ENCODE assay signal across 8 cellular contexts in the genomic region with DNA sequence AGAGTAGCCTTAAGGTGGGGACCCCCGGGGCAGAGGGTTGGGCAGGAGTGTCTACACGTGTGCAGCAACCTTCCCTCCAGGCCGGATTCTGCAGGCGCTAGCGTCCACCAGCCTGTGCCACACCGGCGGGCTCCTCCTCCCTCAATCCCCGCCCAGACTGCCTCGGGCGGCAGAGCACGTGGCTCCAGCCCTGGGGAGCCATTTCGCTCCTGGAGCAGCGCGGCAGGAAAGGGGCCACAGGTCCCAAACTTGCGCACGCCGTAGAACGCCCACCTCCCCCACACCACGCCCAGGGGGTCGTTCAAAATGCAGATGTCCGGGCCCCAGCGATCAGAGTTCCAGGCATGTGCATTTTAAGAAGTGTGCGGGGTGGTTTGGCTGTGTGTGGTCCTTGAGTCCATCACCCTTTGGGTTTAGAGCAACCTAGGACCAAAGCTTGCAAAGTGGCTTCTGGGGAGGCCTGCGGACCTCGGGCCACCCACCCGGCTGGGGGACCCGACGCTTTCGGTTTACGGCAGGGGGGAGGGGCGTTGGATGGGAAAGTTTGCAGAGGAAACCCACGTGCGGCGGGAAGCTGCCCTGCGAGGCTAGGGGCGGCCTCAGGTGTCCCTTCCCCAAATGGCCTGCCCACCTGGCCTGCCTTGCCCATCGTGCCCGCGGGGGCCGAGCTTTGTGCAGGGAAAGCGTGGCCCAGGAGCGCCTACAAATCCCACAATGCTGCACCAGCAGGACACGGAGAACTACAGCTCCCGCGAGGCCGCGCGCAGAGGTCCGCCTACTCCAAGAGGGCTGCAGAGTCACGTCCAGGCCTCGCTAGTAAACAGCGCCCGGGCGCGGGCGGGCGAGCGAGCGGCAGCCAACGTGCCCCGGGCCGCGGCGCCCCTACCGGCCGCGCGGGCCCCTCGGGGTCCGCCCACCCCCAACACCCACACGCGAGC. TPM values are rescaled to one million over a fixed set of nuclear protein-coding genes. Genes with fewer than 3 reads are reported as not detected.
A peak's percentile ranks its signal among the peaks of the same experiment; 100 is the strongest.
DNase-seq lines count a peak whose midpoint lies in the region; ATAC-seq and TF ChIP-seq lines count a peak whose summit lies in the region.

No MANE protein-coding gene starts in this region.

- 0 out of 2 replicates have a peak, but pooled peaks cover 4% of the 10 kb centered on the region for H3K36me3 ChIP-seq in HUES64 (ENCODE audit: insufficient read depth, low read length)
- H3K36me3 ChIP-seq in OCI-LY3 (replicated peaks; ENCODE audit: low read depth, low read length): peaks cover 7% of the 10 kb centered on the region
- H3K36me3 ChIP-seq in mucosa of stomach (ENCODE audit: control insufficient read depth, insufficient read depth, low read length): no peaks in the 10 kb centered on the region

- peaks cover 4% of the 10 kb centered on the region for H3K4me1 ChIP-seq in HUES64 (ENCODE audit: insufficient read depth, low read length)
- H3K4me1 ChIP-seq in OCI-LY3 (ENCODE audit: low read length): peaks cover 8% of the 10 kb centered on the region
- peaks cover 11% of the 10 kb centered on the region for H3K4me1 ChIP-seq in mucosa of stomach (ENCODE audit: control insufficient read depth, insufficient read depth, low read length)

- H3K9me3 ChIP-seq in HUES64 (ENCODE audit: insufficient read depth, low read depth, low read length) (no peaks in the 10 kb centered on the region), OCI-LY3 (ENCODE audit: insufficient read depth, low read length) (no peaks in the 10 kb centered on the region), mucosa of stomach (ENCODE audit: control insufficient read depth, low read length) (no peaks in the 10 kb centered on the region)

- TF ChIP-seq CTCF in OCI-LY3 (IDR thresholded peaks at IDR 0.05; ENCODE audit: low read depth, low read length) (no peak), epithelial cell of proximal tubule (conservative IDR thresholded peaks at IDR 0.05; ENCODE audit: low read depth, low read length) (no peak)

- H2AFZ ChIP-seq in OCI-LY3 (ENCODE audit: low read depth, low read length): 0 out of 2 replicates have a peak overlapping the region, but pooled peaks have one; percentile 32

- H3K27me3 ChIP-seq in HUES64 (ENCODE audit: insufficient read depth, low read length): no peaks in the 10 kb centered on the region
- H3K27me3 ChIP-seq in OCI-LY3 (ENCODE audit: low read depth, low read length): no peaks in the 10 kb centered on the region
- H3K27me3 ChIP-seq in mucosa of stomach (ENCODE audit: control insufficient read depth, insufficient read depth, low read length): no peaks in the 10 kb centered on the region

- peak; percentile 91 for DNase-seq in COR-L47 (lab: John Stamatoyannopoulos, UW)
- peak; percentile 77 for DNase-seq in activated T-cell treated with anti-CD3 and anti-CD28 coated beads for 4 hours
- peak; percentile 42 for DNase-seq in epithelial cell of proximal tubule (ENCODE audit: low read depth)
- peak; percentile 76 to 84 for DNase-seq in stimulated activated CD8-positive, alpha-beta memory T cell treated with anti-CD3 and anti-CD28 coated beads, Interleukin-4, amount 100 ng/mL, for 4 hours (ENCODE audit: low read depth in 2 of 2, low spot score in 1 of 2)

- WGBS in HUES64: 1% methylated on average over 72 of the region's 72 CpGs

- H3K27ac ChIP-seq in HUES64 (ENCODE audit: low read depth, low read length): peak overlapping the region; percentile 94
- H3K27ac ChIP-seq in OCI-LY3 (ENCODE audit: low read length): peak overlapping the region; percentile 87

- peak overlapping the region; percentile 98 for H3K4me2 ChIP-seq in OCI-LY3 (ENCODE audit: low read length)

- H3K4me3 ChIP-seq in HUES64 (ENCODE audit: low read length): peak overlapping the region; percentile 76
- peak overlapping the region; percentile 89 for H3K4me3 ChIP-seq in OCI-LY3 (ENCODE audit: low read length)
- peak overlapping the region; percentile 90 for H3K4me3 ChIP-seq in epithelial cell of proximal tubule (ENCODE audit: low read depth, low read length)
- H3K4me3 ChIP-seq in mucosa of stomach (ENCODE audit: low read length): peak overlapping the region; percentile 98

- peaks cover 16% of the 10 kb centered on the region for H4K20me1 ChIP-seq in OCI-LY3 (ENCODE audit: insufficient read depth, low read length)

- H3K79me2 ChIP-seq in OCI-LY3 (ENCODE audit: low read length): peaks cover 62% of the 10 kb centered on the region

- H3K9ac ChIP-seq in HUES64 (ENCODE audit: low read depth, low read length) (peak overlapping the region; percentile 93), OCI-LY3 (ENCODE audit: low read length) (peak overlapping the region; percentile 99), mucosa of stomach (ENCODE audit: low read length) (peak overlapping the region; percentile 53)

- peak; percentile 66 for ATAC-seq in GM21423 (IDR thresholded peaks at IDR 0.05; ENCODE audit: unreplicated experiment)

RNA-seq across cellular contexts. Expression of gene TFAP4, which starts 1.4 kb away (rescaled TPM):
- polyA plus RNA-seq in HUES64 (2013, experiment 1 of 2): 23.3 TPM
- polyA plus RNA-seq in HUES64 (2013, experiment 2 of 2): 21.4 TPM
- total RNA-seq in epithelial cell of proximal tubule: 4.0 and 10.5 TPM in 2 replicates

RNA-seq across cellular contexts. Expression of gene SRL, which starts 29.6 kb away (rescaled TPM):
- polyA plus RNA-seq in HUES64 (2013, experiment 1 of 2): not detected
- 0.32 TPM for polyA plus RNA-seq in HUES64 (2013, experiment 2 of 2)
- not detected in 2 replicates for total RNA-seq in epithelial cell of proximal tubule

RNA-seq across cellular contexts. Expression of gene GLIS2, which starts 44.4 kb away (rescaled TPM):
- 7.1 TPM for polyA plus RNA-seq in HUES64 (2013, experiment 1 of 2)
- polyA plus RNA-seq in HUES64 (2013, experiment 2 of 2): 7.9 TPM
- total RNA-seq in epithelial cell of proximal tubule: 2.2 and 4.6 TPM in 2 replicates

Comparison
In these comparisons a context has a peak if more than half of its experiments do, and no peak if none do; other contexts are left out.
1. Peak in every context shown above with its lines: DNase-seq, ATAC-seq, H3K4me3 ChIP-seq and H3K27ac ChIP-seq.